24 cellular contexts compared by ENCODE assay signal in genomic region chr11:57251037-57251436, GRCh38. TPM values are rescaled to one million over a fixed set of nuclear protein-coding genes. Genes with fewer than 3 reads are reported as not detected.
"Had no signal": no experiment of that assay in that cellular context is flagged by ENCODE, and none has a peak within 500 bp of the region (broad histone marks: within the 10 kb centered on the region; RNA-seq: fewer than 3 reads in every experiment).

No MANE protein-coding gene starts in this region.

- ATAC-seq: esophagus mucosa; left lung; lower lobe of right lung; naive thymus-derived CD4-positive, alpha-beta T cell had no signal

- H3K4me1 ChIP-seq: uterus had no signal

- DNase-seq: effector memory CD4-positive, alpha-beta T cell; hypothalamus; left lung; lower lobe of right lung; mesenchymal stem cell; naive thymus-derived CD4-positive, alpha-beta T cell; sigmoid colon; stimulated activated CD4-positive, alpha-beta T cell treated with anti-CD3 and anti-CD28 coated beads, Interleukin-12 subunit alpha, Interleukin-12 subunit beta, amount 100 ng/mL, for 4 hours; stimulated activated naive CD4-positive, alpha-beta T cell treated with Interleukin-2 at 50 U/mL for 16 hours; upper lobe of left lung; uterus had no signal

- H3K36me3 ChIP-seq: gastrocnemius medialis, heart right ventricle, left lung, lower lobe of right lung, neutrophil, sigmoid colon, thyroid gland, upper lobe of left lung, uterus had no signal

- H3K9me3 ChIP-seq: gastrocnemius medialis, left lung, lower lobe of right lung, neutrophil, sigmoid colon, thyroid gland, upper lobe of left lung, uterus had no signal

- H3K4me3 Mint-ChIP-seq: naive thymus-derived CD4-positive, alpha-beta T cell had no signal

- H3K4me3 ChIP-seq: gastrocnemius medialis, heart right ventricle, left lung, lower lobe of right lung, sigmoid colon, skin epidermis, thyroid gland, upper lobe of left lung, uterus had no signal

- H3K27ac Mint-ChIP-seq: naive thymus-derived CD4-positive, alpha-beta T cell had no signal

- H3K27ac ChIP-seq: left lung, lower lobe of right lung, neutrophil, sigmoid colon, skin epidermis, thyroid gland, uterus had no signal

- H3K4me1 Mint-ChIP-seq: naive thymus-derived CD4-positive, alpha-beta T cell had no signal

- FAIRE-seq: endometrium, islet of Langerhans had no signal

- H3K27me3 ChIP-seq: gastrocnemius medialis, left lung, sigmoid colon, thyroid gland, upper lobe of left lung, uterus had no signal

RNA-seq across cellular contexts. Expression of gene APLNR, which starts 14.0 kb away (rescaled TPM):
- total RNA-seq: fibroblast of lung; fibroblast of villous mesenchyme; naive thymus-derived CD4-positive, alpha-beta T cell; osteoblast; pulmonary artery endothelial cell had no signal
- polyA plus RNA-seq: fibroblast of lung; naive thymus-derived CD4-positive, alpha-beta T cell; neural cell had no signal
